ENCODE assay signal across 15 cellular contexts in the genomic region with DNA sequence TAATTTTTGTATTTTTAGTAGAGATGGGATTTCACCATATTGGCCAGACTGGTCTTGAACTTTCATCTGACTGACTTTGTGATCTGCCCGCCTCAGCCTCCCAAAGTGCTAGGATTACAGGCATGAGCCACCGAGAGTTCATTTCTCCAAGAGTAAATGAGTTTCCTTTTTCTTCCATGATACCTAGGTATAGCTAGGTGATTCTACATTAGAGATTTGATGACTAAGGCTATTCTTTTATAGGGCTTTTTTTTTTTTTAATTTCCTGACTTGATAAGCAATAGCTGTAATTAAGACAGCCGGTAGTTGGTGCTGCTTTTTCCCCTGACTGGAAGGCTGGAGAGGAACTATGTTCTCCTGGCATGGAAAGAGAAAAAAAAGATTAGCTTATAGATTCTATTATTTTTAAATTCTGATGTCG. TPM values are rescaled to one million over a fixed set of nuclear protein-coding genes. Genes with fewer than 3 reads are reported as not detected.
DNase-seq lines count a peak whose midpoint lies in the region; ATAC-seq and TF ChIP-seq lines count a peak whose summit lies in the region.
"Had no signal": no experiment of that assay in that cellular context is flagged by ENCODE, and none has a peak within 500 bp of the region (broad histone marks: within the 10 kb centered on the region; RNA-seq: fewer than 3 reads in every experiment).

No MANE protein-coding gene starts in this region.

- no peaks in the 10 kb centered on the region for H3K9me3 ChIP-seq in psoas muscle

- CTCF ChIA-PET in WTC11 (lab: Charles Lee): no interaction called here
- CTCF ChIA-PET in activated CD4-positive, alpha-beta memory T cell treated with anti-CD3 and anti-CD28 coated beads for 36 hours (lab: Charles Lee): no interaction called here

- 65 to 70% (median 69%) methylated on average over 4 of the region's 4 CpGs for WGBS in psoas muscle, 3 donors

- H3K9me3 Mint-ChIP-seq in HFFc6 (peaks cover 4% of the 10 kb centered on the region; the same call in 1 of the 2 replicates), WTC11 (no peaks in the 10 kb centered on the region)
- H3K9me3 Mint-ChIP-seq in activated CD4-positive, alpha-beta memory T cell treated with anti-CD3 and anti-CD28 coated beads for 36 hours: no peaks in the 10 kb centered on the region

- intact Hi-C loops in psoas muscle (cut with DNase I): no loop called here
- intact Hi-C loops in activated CD4-positive, alpha-beta memory T cell treated with anti-CD3 and anti-CD28 coated beads for 36 hours (cut with micrococcal nuclease): loop anchor here (5.0 kb wide), 1 partner anchor 87 kb away; no protein-coding TSS in a partner anchor

- ATAC-seq in WTC11 (no peak), foreskin keratinocyte (no peak), psoas muscle (no peak)

- POLR2A ChIA-PET in WTC11 (lab: Charles Lee): no interaction called here
- POLR2A ChIA-PET in activated CD4-positive, alpha-beta memory T cell treated with anti-CD3 and anti-CD28 coated beads for 36 hours (lab: Charles Lee): no interaction called here

- no peak for TF ChIP-seq CTCF in HFFc6 (IDR thresholded peaks at IDR 0.05)
- no peak for TF ChIP-seq CTCF in WTC11 (IDR thresholded peaks at IDR 0.05)
- TF ChIP-seq CTCF in foreskin keratinocyte (conservative IDR thresholded peaks at IDR 0.05): peak; percentile 8
- TF ChIP-seq CTCF in psoas muscle (IDR thresholded peaks at IDR 0.05): no peak

- H3K27ac ChIP-seq in foreskin keratinocyte (no peak overlapping the region), psoas muscle (no peak overlapping the region), caudate nucleus (ENCODE audit: low read depth, low read length) (no peak overlapping the region)
- H3K27ac ChIP-seq: C4-2B had no signal

- H3K27me3 ChIP-seq in foreskin keratinocyte (no peaks in the 10 kb centered on the region), psoas muscle (ENCODE audit: insufficient read depth in 3 of 3, low read length in 2 of 3) (no peaks in the 10 kb centered on the region)

- H3K27me3 Mint-ChIP-seq in HFFc6 (ENCODE audit: insufficient read depth) (peaks cover 2% of the 10 kb centered on the region; the same call in 1 of the 2 replicates), WTC11 (ENCODE audit: low read depth) (peaks cover 4% of the 10 kb centered on the region; the same call in 1 of the 2 replicates)
- no peaks in the 10 kb centered on the region for H3K27me3 Mint-ChIP-seq in activated CD4-positive, alpha-beta memory T cell treated with anti-CD3 and anti-CD28 coated beads for 36 hours

- DNase-seq in HFFc6: no peak
- no peak for DNase-seq in WTC11 (ENCODE audit: low spot score)
- peak in 1 of 2 donors; percentile 15 for DNase-seq in foreskin keratinocyte
- no peak for DNase-seq in psoas muscle
- no peak for DNase-seq in caudate nucleus (lab: John Stamatoyannopoulos, UW)
- DNase-seq in activated CD4-positive, alpha-beta memory T cell treated with anti-CD3 and anti-CD28 coated beads for 36 hours: no peak
- no peak for DNase-seq in stimulated activated naive CD4-positive, alpha-beta T cell (lab: John Stamatoyannopoulos, UW)
- DNase-seq in H4 (ENCODE audit: low spot score): no peak
- DNase-seq: activated CD4-positive, alpha-beta T cell treated with anti-CD3 and anti-CD28 coated beads for 4 hours; foreskin melanocyte; kidney; NCI-H1105 treated with DMSO at 0.1 percent for 48 hours; NCI-H446 treated with DMSO at 0.1 percent for 48 hours; stimulated activated naive CD4-positive, alpha-beta T cell treated with Interleukin-2 at 50 U/mL for 16 hours had no signal

- H3K27ac Mint-ChIP-seq in HFFc6 (0 out of 2 replicates have a peak overlapping the region, but pooled peaks have one; percentile 83), WTC11 (no peak overlapping the region)
- no peak overlapping the region for H3K27ac Mint-ChIP-seq in activated CD4-positive, alpha-beta memory T cell treated with anti-CD3 and anti-CD28 coated beads for 36 hours

- H3K36me3 ChIP-seq in psoas muscle (ENCODE audit: insufficient read depth in 1 of 2, low read depth in 1 of 2): no peaks in the 10 kb centered on the region

- H3K4me3 ChIP-seq in psoas muscle: peak overlapping the region; percentile 86

- H3K36me3 Mint-ChIP-seq in HFFc6 (ENCODE audit: low read depth) (peaks cover 27% of the 10 kb centered on the region), WTC11 (peaks cover 4% of the 10 kb centered on the region)
- no peaks in the 10 kb centered on the region for H3K36me3 Mint-ChIP-seq in activated CD4-positive, alpha-beta memory T cell treated with anti-CD3 and anti-CD28 coated beads for 36 hours

- peak overlapping the region; percentile 91 for H3K4me3 Mint-ChIP-seq in HFFc6
- peak overlapping the region; percentile 95 for H3K4me3 Mint-ChIP-seq in WTC11
- H3K4me3 Mint-ChIP-seq in activated CD4-positive, alpha-beta memory T cell treated with anti-CD3 and anti-CD28 coated beads for 36 hours: no peak overlapping the region

- H3K4me1 ChIP-seq in foreskin keratinocyte: peaks cover 44% of the 10 kb centered on the region
- peaks cover 31% of the 10 kb centered on the region for H3K4me1 ChIP-seq in psoas muscle

- peaks cover 70% of the 10 kb centered on the region for H3K4me1 Mint-ChIP-seq in HFFc6 (ENCODE audit: low read depth)
- peaks cover 54% of the 10 kb centered on the region for H3K4me1 Mint-ChIP-seq in WTC11
- H3K4me1 Mint-ChIP-seq in activated CD4-positive, alpha-beta memory T cell treated with anti-CD3 and anti-CD28 coated beads for 36 hours (ENCODE audit: low read depth): peaks cover 36% of the 10 kb centered on the region

TF ChIP-seq in WTC11, 78 proteins besides CTCF, POLR2A, EP300 and RAD21:
- TF ChIP-seq, protein P1, sequence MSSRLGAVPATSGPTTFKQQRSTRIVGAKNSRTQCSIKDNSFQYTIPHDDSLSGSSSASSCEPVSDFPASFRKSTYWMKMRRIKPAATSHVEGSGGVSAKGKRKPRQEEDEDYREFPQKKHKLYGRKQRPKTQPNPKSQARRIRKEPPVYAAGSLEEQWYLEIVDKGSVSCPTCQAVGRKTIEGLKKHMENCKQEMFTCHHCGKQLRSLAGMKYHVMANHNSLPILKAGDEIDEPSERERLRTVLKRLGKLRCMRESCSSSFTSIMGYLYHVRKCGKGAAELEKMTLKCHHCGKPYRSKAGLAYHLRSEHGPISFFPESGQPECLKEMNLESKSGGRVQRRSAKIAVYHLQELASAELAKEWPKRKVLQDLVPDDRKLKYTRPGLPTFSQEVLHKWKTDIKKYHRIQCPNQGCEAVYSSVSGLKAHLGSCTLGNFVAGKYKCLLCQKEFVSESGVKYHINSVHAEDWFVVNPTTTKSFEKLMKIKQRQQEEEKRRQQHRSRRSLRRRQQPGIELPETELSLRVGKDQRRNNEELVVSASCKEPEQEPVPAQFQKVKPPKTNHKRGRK (CRISPR knock-in tag; IDR thresholded peaks at IDR 0.05; ENCODE audit: borderline replicate concordance): no peak
- TF ChIP-seq CREB1 (CRISPR knock-in tag; IDR thresholded peaks at IDR 0.05) (no peak), NFATC4 (CRISPR knock-in tag; IDR thresholded peaks at IDR 0.05) (no peak), ATF1 (CRISPR knock-in tag; IDR thresholded peaks at IDR 0.05) (no peak), RELA (CRISPR knock-in tag; IDR thresholded peaks at IDR 0.05; ENCODE audit: borderline replicate concordance) (no peak), NR3C1 (CRISPR knock-in tag; conservative IDR thresholded peaks at IDR 0.05; ENCODE audit: low read depth) (no peak)
- TF ChIP-seq, protein P2, sequence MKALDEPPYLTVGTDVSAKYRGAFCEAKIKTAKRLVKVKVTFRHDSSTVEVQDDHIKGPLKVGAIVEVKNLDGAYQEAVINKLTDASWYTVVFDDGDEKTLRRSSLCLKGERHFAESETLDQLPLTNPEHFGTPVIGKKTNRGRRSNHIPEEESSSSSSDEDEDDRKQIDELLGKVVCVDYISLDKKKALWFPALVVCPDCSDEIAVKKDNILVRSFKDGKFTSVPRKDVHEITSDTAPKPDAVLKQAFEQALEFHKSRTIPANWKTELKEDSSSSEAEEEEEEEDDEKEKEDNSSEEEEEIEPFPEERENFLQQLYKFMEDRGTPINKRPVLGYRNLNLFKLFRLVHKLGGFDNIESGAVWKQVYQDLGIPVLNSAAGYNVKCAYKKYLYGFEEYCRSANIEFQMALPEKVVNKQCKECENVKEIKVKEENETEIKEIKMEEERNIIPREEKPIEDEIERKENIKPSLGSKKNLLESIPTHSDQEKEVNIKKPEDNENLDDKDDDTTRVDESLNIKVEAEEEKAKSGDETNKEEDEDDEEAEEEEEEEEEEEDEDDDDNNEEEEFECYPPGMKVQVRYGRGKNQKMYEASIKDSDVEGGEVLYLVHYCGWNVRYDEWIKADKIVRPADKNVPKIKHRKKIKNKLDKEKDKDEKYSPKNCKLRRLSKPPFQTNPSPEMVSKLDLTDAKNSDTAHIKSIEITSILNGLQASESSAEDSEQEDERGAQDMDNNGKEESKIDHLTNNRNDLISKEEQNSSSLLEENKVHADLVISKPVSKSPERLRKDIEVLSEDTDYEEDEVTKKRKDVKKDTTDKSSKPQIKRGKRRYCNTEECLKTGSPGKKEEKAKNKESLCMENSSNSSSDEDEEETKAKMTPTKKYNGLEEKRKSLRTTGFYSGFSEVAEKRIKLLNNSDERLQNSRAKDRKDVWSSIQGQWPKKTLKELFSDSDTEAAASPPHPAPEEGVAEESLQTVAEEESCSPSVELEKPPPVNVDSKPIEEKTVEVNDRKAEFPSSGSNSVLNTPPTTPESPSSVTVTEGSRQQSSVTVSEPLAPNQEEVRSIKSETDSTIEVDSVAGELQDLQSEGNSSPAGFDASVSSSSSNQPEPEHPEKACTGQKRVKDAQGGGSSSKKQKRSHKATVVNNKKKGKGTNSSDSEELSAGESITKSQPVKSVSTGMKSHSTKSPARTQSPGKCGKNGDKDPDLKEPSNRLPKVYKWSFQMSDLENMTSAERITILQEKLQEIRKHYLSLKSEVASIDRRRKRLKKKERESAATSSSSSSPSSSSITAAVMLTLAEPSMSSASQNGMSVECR (CRISPR knock-in tag; IDR thresholded peaks at IDR 0.05; ENCODE audit: borderline replicate concordance): no peak
- TF ChIP-seq, protein P3, sequence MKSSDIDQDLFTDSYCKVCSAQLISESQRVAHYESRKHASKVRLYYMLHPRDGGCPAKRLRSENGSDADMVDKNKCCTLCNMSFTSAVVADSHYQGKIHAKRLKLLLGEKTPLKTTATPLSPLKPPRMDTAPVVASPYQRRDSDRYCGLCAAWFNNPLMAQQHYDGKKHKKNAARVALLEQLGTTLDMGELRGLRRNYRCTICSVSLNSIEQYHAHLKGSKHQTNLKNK (CRISPR knock-in tag; IDR thresholded peaks at IDR 0.05): no peak

RNA-seq across cellular contexts. Expression of a gene that starts 3.3 kb away (rescaled TPM):
- 10 to 100 TPM; 50.7 to 62.1 (median 56.4) TPM for total RNA-seq in HFFc6 (2021; fragmentation: NEBNext Ultra II Directional; extraction: Animal tissue kit (Norgen Biotek cat#: 25700))
- 92.1 to 102 TPM (median 95.8 TPM) in 3 replicates for total RNA-seq in WTC11 (2021)
- 63.4 and 75.4 TPM in 2 replicates for total RNA-seq in foreskin keratinocyte
- 26.4 and 28.2 TPM in 2 replicates for polyA plus RNA-seq in foreskin keratinocyte
- total RNA-seq in psoas muscle: 10 to 100 TPM; 28.5 to 48.1 (median 34.1) TPM
- polyA plus RNA-seq in psoas muscle: 10 to 100 TPM; 16.5 to 52.6 (median 27.4) TPM
- 10 to 100 TPM in 1 of 2 experiments, 1 to 10 TPM in 1; 9.6 to 12.1 TPM for total RNA-seq in activated CD4-positive, alpha-beta memory T cell treated with anti-CD3 and anti-CD28 coated beads for 36 hours
- 23.8 and 24.4 TPM in 2 replicates for total RNA-seq in H4 (2014; rRNA removed; shearing (Covaris generic))
